5 cellular contexts compared by ENCODE assay signal in genomic region chr12:121167951-121168350, GRCh38. TPM values are rescaled to one million over a fixed set of nuclear protein-coding genes. Genes with fewer than 3 reads are reported as not detected.
"Had no signal": no experiment of that assay in that cellular context is flagged by ENCODE, and none has a peak within 500 bp of the region (broad histone marks: within the 10 kb centered on the region; RNA-seq: fewer than 3 reads in every experiment).

No MANE protein-coding gene starts in this region.

- H3K4me3 ChIP-seq: GM23338, K562 had no signal

- H3K4me2 ChIP-seq: GM23338 had no signal

- H2AFZ ChIP-seq: GM23338 had no signal

- ATAC-seq: GM23338, K562 had no signal

- DNase-seq: H9, IMR-90 had no signal

RNA-seq across cellular contexts. Expression of gene P2RX7, which starts 35.3 kb away (rescaled TPM):
- total RNA-seq: HT-29 had no signal
